In the genomic region with DNA sequence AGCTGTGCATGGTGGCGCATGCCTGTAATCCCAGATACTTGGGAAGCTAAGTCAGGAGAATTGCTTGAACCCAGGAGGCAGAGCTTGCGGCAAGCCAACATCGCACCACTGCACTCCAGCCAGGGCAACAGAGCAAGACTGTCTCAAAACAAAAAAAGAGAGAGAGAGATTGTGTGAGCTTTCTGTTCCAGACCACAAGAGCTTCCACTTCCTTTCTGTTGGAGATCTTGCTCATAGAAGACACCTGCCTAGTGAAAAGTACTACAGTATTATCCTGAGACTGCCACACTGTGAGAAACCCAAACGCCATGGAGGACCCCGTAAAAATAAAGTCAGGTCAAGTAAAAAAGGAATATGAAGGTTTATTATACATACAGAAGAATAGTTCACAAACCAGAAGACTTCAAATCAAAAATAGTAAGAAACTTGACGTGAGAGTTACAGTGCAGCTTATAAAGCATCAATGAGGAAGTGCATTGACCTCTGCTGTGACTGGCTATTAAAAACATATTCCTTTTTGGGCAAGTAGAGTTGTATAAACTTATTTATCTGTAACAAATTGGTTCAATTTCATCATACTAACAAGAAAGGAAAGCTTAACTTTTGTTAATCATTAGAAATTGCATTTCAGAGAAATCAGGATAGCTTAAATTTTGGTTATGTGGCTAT, we compare ENCODE assay signal across 1 cellular context.
TF ChIP-seq lines count a peak whose summit lies in the region.

No MANE protein-coding gene starts in this region.

TF ChIP-seq in WTC11, 78 proteins besides CTCF, POLR2A, EP300 and RAD21 (continued from another document):
- TF ChIP-seq, protein P1, sequence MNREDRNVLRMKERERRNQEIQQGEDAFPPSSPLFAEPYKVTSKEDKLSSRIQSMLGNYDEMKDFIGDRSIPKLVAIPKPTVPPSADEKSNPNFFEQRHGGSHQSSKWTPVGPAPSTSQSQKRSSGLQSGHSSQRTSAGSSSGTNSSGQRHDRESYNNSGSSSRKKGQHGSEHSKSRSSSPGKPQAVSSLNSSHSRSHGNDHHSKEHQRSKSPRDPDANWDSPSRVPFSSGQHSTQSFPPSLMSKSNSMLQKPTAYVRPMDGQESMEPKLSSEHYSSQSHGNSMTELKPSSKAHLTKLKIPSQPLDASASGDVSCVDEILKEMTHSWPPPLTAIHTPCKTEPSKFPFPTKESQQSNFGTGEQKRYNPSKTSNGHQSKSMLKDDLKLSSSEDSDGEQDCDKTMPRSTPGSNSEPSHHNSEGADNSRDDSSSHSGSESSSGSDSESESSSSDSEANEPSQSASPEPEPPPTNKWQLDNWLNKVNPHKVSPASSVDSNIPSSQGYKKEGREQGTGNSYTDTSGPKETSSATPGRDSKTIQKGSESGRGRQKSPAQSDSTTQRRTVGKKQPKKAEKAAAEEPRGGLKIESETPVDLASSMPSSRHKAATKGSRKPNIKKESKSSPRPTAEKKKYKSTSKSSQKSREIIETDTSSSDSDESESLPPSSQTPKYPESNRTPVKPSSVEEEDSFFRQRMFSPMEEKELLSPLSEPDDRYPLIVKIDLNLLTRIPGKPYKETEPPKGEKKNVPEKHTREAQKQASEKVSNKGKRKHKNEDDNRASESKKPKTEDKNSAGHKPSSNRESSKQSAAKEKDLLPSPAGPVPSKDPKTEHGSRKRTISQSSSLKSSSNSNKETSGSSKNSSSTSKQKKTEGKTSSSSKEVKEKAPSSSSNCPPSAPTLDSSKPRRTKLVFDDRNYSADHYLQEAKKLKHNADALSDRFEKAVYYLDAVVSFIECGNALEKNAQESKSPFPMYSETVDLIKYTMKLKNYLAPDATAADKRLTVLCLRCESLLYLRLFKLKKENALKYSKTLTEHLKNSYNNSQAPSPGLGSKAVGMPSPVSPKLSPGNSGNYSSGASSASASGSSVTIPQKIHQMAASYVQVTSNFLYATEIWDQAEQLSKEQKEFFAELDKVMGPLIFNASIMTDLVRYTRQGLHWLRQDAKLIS (CRISPR knock-in tag; IDR thresholded peaks at IDR 0.05; ENCODE audit: borderline replicate concordance), result no peak
- TF ChIP-seq, protein P2, sequence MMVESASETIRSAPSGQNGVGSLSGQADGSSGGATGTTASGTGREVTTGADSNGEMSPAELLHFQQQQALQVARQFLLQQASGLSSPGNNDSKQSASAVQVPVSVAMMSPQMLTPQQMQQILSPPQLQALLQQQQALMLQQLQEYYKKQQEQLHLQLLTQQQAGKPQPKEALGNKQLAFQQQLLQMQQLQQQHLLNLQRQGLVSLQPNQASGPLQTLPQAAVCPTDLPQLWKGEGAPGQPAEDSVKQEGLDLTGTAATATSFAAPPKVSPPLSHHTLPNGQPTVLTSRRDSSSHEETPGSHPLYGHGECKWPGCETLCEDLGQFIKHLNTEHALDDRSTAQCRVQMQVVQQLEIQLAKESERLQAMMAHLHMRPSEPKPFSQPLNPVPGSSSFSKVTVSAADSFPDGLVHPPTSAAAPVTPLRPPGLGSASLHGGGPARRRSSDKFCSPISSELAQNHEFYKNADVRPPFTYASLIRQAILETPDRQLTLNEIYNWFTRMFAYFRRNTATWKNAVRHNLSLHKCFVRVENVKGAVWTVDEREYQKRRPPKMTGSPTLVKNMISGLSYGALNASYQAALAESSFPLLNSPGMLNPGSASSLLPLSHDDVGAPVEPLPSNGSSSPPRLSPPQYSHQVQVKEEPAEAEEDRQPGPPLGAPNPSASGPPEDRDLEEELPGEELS (CRISPR knock-in tag; IDR thresholded peaks at IDR 0.05), result no peak
- TF ChIP-seq FOXJ3 (CRISPR knock-in tag; IDR thresholded peaks at IDR 0.05; ENCODE audit: borderline replicate concordance) (no peak), FOXK1 (CRISPR knock-in tag; IDR thresholded peaks at IDR 0.05) (no peak), ZNF232 (CRISPR knock-in tag; IDR thresholded peaks at IDR 0.05) (no peak)
TF ChIP-seq in WTC11: peak in this region for 0.
